ENCODE assay signal across 13 cellular contexts in the genomic region with DNA sequence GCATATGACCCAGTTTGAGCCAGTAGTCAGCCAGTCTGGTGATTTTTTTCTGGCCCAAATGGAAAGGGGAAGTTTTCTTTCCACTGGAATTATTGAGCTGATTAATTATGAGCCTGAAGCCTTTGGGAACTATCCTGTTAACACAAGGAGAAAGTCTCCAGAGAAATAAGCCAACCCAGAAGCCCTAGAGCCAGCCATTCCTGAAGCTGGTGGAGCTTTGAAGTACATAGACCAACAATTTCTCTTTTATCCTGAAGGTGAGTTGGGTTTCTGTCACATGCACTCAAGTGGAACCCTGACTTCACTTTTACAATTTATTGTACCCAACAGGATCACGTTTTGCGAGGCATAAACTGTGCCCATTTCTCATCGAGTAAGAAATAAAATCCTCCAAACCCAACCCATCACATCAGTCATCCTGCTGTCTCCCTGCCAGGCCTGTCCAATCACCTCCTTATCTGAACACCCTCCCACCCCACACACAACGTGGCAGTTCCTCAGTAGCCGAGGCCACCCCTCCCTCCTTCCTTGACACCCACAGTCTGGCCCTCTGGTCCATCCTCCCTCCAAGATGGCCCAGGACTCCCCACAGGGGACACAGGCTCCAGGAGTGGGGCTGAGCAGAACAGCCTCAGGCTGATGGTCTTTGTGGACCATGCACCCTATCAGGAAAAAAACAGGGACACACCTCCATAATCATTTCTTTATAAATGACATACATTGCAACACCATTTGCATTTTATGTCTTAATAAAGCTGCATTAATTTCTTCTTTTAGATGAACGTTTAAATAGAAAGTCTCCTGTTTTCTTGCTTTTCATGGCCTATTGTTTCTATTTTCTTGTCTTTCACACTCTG. TPM values are rescaled to one million over a fixed set of nuclear protein-coding genes. Genes with fewer than 3 reads are reported as not detected.
DNase-seq lines count a peak whose midpoint lies in the region; FAIRE-seq and TF ChIP-seq lines count a peak whose summit lies in the region.
"Had no signal": no experiment of that assay in that cellular context is flagged by ENCODE, and none has a peak within 500 bp of the region (broad histone marks: within the 10 kb centered on the region; RNA-seq: fewer than 3 reads in every experiment).

No MANE protein-coding gene starts in this region.

- H3K4me2 ChIP-seq in SK-N-SH (peak overlapping the region; percentile 40), endothelial cell of umbilical vein (ENCODE audit: insufficient read depth, low read length) (peak overlapping the region; percentile 23)

- H3K9me3 ChIP-seq in SK-N-SH (no peaks in the 10 kb centered on the region; the same call in 1 of the 2 replicates), endothelial cell of umbilical vein (replicated peaks; ENCODE audit: control insufficient read depth, insufficient read depth, low read length) (no peaks in the 10 kb centered on the region)
- H3K9me3 ChIP-seq: colonic mucosa had no signal

- peaks cover 4% of the 10 kb centered on the region for H3K4me1 Mint-ChIP-seq in neural crest cell

- FAIRE-seq in endothelial cell of umbilical vein (lab: Jason Lieb, UNC) = peak; percentile 72
- FAIRE-seq in GM19239 (lab: Jason Lieb, UNC) = no peak
- FAIRE-seq: G401.6 had no signal

- DNase-seq in CMK (ENCODE audit: low read depth) (peak; percentile 42), SK-N-SH (no peak), endothelial cell of umbilical vein (ENCODE audit: low read depth, low spot score) (peak; percentile 73), neural crest cell (ENCODE audit: low read depth, low spot score) (no peak), GM19239 (ENCODE audit: insufficient read length, low spot score) (no peak), epidermal melanocyte (ENCODE audit: insufficient read length, low spot score) (no peak), AG08395 (ENCODE audit: low spot score) (no peak)
- no peak for DNase-seq in activated T-cell treated with anti-CD3 and anti-CD28 coated beads, Interleukin-2, amount 50 U/mL, for 1 hour
- DNase-seq: activated gamma-delta T cell treated with Interleukin-2 at 50 U/mL for 16 hours, colonic mucosa, MV-4-11, NCI-H446 treated with DMSO at 0.1 percent for 48 hours had no signal

- H3K79me2 ChIP-seq in SK-N-SH (ENCODE audit: insufficient read depth) = no peaks in the 10 kb centered on the region
- H3K79me2 ChIP-seq in endothelial cell of umbilical vein (ENCODE audit: control insufficient read depth, insufficient read depth, low read length) = no peaks in the 10 kb centered on the region

- POLR2A ChIA-PET in SK-N-SH (lab: Yijun Ruan, JAX) (no interaction called here), endothelial cell of umbilical vein (lab: Charles Lee) (no interaction called here)

- H3K4me1 ChIP-seq in SK-N-SH (ENCODE audit: control insufficient read depth in 1 of 2, insufficient read depth in 2 of 2, low read depth in 1 of 2, low read length in 1 of 2) = peaks cover 17 to 38% of the 10 kb centered on the region in 2 experiments
- peaks cover 30% of the 10 kb centered on the region for H3K4me1 ChIP-seq in endothelial cell of umbilical vein (ENCODE audit: control insufficient read depth, extremely low read depth, insufficient read depth, low read length)
- H3K4me1 ChIP-seq: colonic mucosa had no signal

- intact Hi-C loops in endothelial cell of umbilical vein (cut with micrococcal nuclease) = loop anchor here (1.0 kb wide), 1 partner anchor 9 kb away; no protein-coding TSS in a partner anchor

- peak overlapping the region; percentile 67; the same call in 1 of the 2 replicates for H2AFZ ChIP-seq in SK-N-SH (ENCODE audit: low read depth)
- H2AFZ ChIP-seq in endothelial cell of umbilical vein (ENCODE audit: low read depth, low read length) = peak overlapping the region; percentile 66

- TF ChIP-seq POLR2A in endothelial cell of umbilical vein (IDR thresholded peaks at IDR 0.05; ENCODE audit: low read depth, low read length) = no peak

- no peaks in the 10 kb centered on the region for H3K36me3 Mint-ChIP-seq in neural crest cell (ENCODE audit: low read depth)

- H3K9me1 ChIP-seq in endothelial cell of umbilical vein (replicated peaks; ENCODE audit: control insufficient read depth, extremely low read depth, insufficient read depth, low read length) = no peaks in the 10 kb centered on the region

- WGBS in SK-N-SH (ENCODE audit: low lambda C conversion rate) = 65% methylated on average over 6 of the region's 6 CpGs

- H3K9ac ChIP-seq in SK-N-SH (peak overlapping the region; percentile 27), endothelial cell of umbilical vein (replicated peaks; ENCODE audit: extremely low read depth, insufficient read depth, low read length) (peak overlapping the region; percentile 6)

- no peak for TF ChIP-seq RAD21 in SK-N-SH (IDR thresholded peaks at IDR 0.05; ENCODE audit: low read length)

- dilution Hi-C loops in endothelial cell of umbilical vein (cut with MboI; ENCODE audit: extremely low pct_ligation_motif_present, low sequenced_read_pairs) = no loop called here

- no peaks in the 10 kb centered on the region for H3K27me3 Mint-ChIP-seq in neural crest cell (ENCODE audit: low read depth)

- H3K27me3 ChIP-seq in SK-N-SH (ENCODE audit: insufficient read depth) = no peaks in the 10 kb centered on the region
- no peaks in the 10 kb centered on the region for H3K27me3 ChIP-seq in endothelial cell of umbilical vein (ENCODE audit: control insufficient read depth in 2 of 2, insufficient read depth in 2 of 2, low read length in 2 of 2)
- H3K27me3 ChIP-seq: colonic mucosa had no signal

- peak overlapping the region; percentile 91 for H3K27ac Mint-ChIP-seq in neural crest cell (ENCODE audit: unreplicated experiment)

- peak overlapping the region; percentile 28 to 92; a peak in 3 of 4 replicates for H3K27ac ChIP-seq in SK-N-SH (ENCODE audit: low read depth in 2 of 2, low read length in 1 of 2)
- peak overlapping the region; percentile 36 for H3K27ac ChIP-seq in endothelial cell of umbilical vein (ENCODE audit: insufficient read depth, low read depth, low read length)
- H3K27ac ChIP-seq: colonic mucosa had no signal

- no peaks in the 10 kb centered on the region for H3K9me2 ChIP-seq in SK-N-SH

- TF ChIP-seq CTCF in SK-N-SH (IDR thresholded peaks at IDR 0.05) (no peak), endothelial cell of umbilical vein (IDR thresholded peaks at IDR 0.05; ENCODE audit: extremely low read depth in 1 of 2, insufficient read depth in 1 of 2, low read depth in 1 of 2, low read length in 2 of 2) (no peak), neural crest cell (conservative IDR thresholded peaks at IDR 0.05) (no peak)

- H3K36me3 ChIP-seq in SK-N-SH (replicated peaks in 1 of 2; ENCODE audit: control insufficient read depth in 1 of 2, insufficient read depth in 2 of 2, low read length in 1 of 2) (no peaks in the 10 kb centered on the region), endothelial cell of umbilical vein (ENCODE audit: control insufficient read depth in 2 of 2, extremely low read depth in 1 of 2, insufficient read depth in 2 of 2, low read length in 2 of 2) (no peaks in the 10 kb centered on the region)
- H3K36me3 ChIP-seq: colonic mucosa had no signal

- no peaks in the 10 kb centered on the region for H4K20me1 ChIP-seq in SK-N-SH (ENCODE audit: insufficient read depth)
- no peaks in the 10 kb centered on the region for H4K20me1 ChIP-seq in endothelial cell of umbilical vein (replicated peaks; ENCODE audit: control insufficient read depth, extremely low read depth, insufficient read depth, low read length)

- H3K9me3 Mint-ChIP-seq in neural crest cell = peaks cover 2% of the 10 kb centered on the region

- H3K4me3 ChIP-seq in SK-N-SH (ENCODE audit: low read depth in 2 of 2, low read length in 1 of 2) (no peak overlapping the region), endothelial cell of umbilical vein (replicated peaks in 1 of 3; ENCODE audit: insufficient read depth in 1 of 3, low read depth in 1 of 3, low read length in 3 of 3) (no peak overlapping the region)
- H3K4me3 ChIP-seq: colonic mucosa had no signal

- no peak; a peak in 1 of 4 replicates for TF ChIP-seq EP300 in SK-N-SH (IDR thresholded peaks at IDR 0.05; ENCODE audit: borderline replicate concordance in 1 of 2, low read depth in 1 of 2, low read length in 1 of 2)

- H3F3A ChIP-seq in SK-N-SH (replicated peaks; ENCODE audit: insufficient read depth) = peaks cover 6% of the 10 kb centered on the region

- BruUV-seq in endothelial cell of umbilical vein (replicated peaks; lab: Mats Ljungman, UMichigan) = no TSS peak

- CTCF ChIA-PET in SK-N-SH (lab: Yijun Ruan, JAX) (interaction anchor here (1.0 to 1.1 kb wide), 2 partner anchors 12 to 36 kb away, joined by 3 read pairs; no protein-coding TSS in a partner anchor), endothelial cell of umbilical vein (lab: Charles Lee) (interaction anchor here (1.4 to 1.7 kb wide), 2 partner anchors 13 to 51 kb away, joined by 5 to 6 read pairs; no protein-coding TSS in a partner anchor)

- H3K4me3 Mint-ChIP-seq in neural crest cell = no peak overlapping the region

TF ChIP-seq in SK-N-SH, 30 proteins besides CTCF, POLR2A, EP300 and RAD21 (continues in another document):
- no peak for TF ChIP-seq EZH2phosphoT487 (IDR thresholded peaks at IDR 0.05; ENCODE audit: borderline replicate concordance, low read depth)
- TF ChIP-seq MXI1 (IDR thresholded peaks at IDR 0.05; ENCODE audit: low read depth, low read length) = no peak
- no peak for TF ChIP-seq YY1 (IDR thresholded peaks at IDR 0.05; ENCODE audit: low read depth)

TF ChIP-seq in endothelial cell of umbilical vein, 7 proteins besides CTCF, POLR2A, EP300 and RAD21 (continues in another document):
- TF ChIP-seq FOS (IDR thresholded peaks at IDR 0.05; ENCODE audit: borderline replicate concordance, insufficient read depth, low read length) = no peak
- TF ChIP-seq POLR2AphosphoS5 (IDR thresholded peaks at IDR 0.05; ENCODE audit: insufficient read depth, low read depth, low read length) = no peak
- TF ChIP-seq JUN (IDR thresholded peaks at IDR 0.05; ENCODE audit: borderline replicate concordance, insufficient read depth, insufficient read length, low read depth) = no peak
- no peak for TF ChIP-seq MAX (IDR thresholded peaks at IDR 0.05; ENCODE audit: insufficient read depth, insufficient read length)

RNA-seq across cellular contexts. Expression of gene GATA2, which starts 55.7 kb away (rescaled TPM):
- 5.5 and 6.8 TPM in 2 replicates for polyA plus RNA-seq in SK-N-SH (2012; rRNA removed)
- 7.0 and 13.4 TPM in 2 replicates for polyA plus RNA-seq in SK-N-SH (2012; cell fraction: cytosol; rRNA removed)
- polyA plus RNA-seq in SK-N-SH (2012; cell fraction: nucleus; rRNA removed) = 10.6 and 18.0 TPM in 2 replicates
- 62.2 and 63.9 TPM in 2 replicates for total RNA-seq in endothelial cell of umbilical vein
- polyA plus RNA-seq in endothelial cell of umbilical vein = 28.8 and 35.6 TPM in 2 replicates
- polyA plus RNA-seq in endothelial cell of umbilical vein (2011; cell fraction: cytosol; rRNA removed) = 25.9 and 36.8 TPM in 2 replicates
- 30.1 and 31.5 TPM in 2 replicates for polyA plus RNA-seq in endothelial cell of umbilical vein (2011; cell fraction: nucleus; rRNA removed)
- polyA plus RNA-seq in endothelial cell of umbilical vein (2012) = 33.0 and 37.6 TPM in 2 replicates
- 17.3 and 17.5 TPM in 2 replicates for polyA minus RNA-seq in endothelial cell of umbilical vein
- 58.1 TPM for polyA minus RNA-seq in endothelial cell of umbilical vein (2011; cell fraction: cytosol; rRNA and poly(A)+ RNA removed)
- polyA minus RNA-seq in endothelial cell of umbilical vein (2011; cell fraction: nucleus; rRNA and poly(A)+ RNA removed) = 9.7 and 17.3 TPM in 2 replicates
- total RNA-seq in neural crest cell = 0.30 and 0.52 TPM in 2 replicates

Comparison
In these comparisons a context has a peak if more than half of its experiments do, and no peak if none do; other contexts are left out.
1. DNase-seq: peak in CMK (single experiment) and endothelial cell of umbilical vein (single experiment); none in SK-N-SH (single experiment), neural crest cell (single experiment), GM19239 (single experiment), epidermal melanocyte (single experiment), AG08395 (single experiment) and activated T-cell treated with anti-CD3 and anti-CD28 coated beads, Interleukin-2, amount 50 U/mL, for 1 hour (single experiment).
2. RNA of gene GATA2, which starts 55.7 kb away (total RNA-seq): 62.2 to 63.9 TPM in endothelial cell of umbilical vein; 0.30 to 0.52 TPM in neural crest cell; every median in the first group is over 10 times any median in the second.